In genomic region chr9:87662808-87663528, GRCh38 we compare ENCODE assay signal across 8 cellular contexts.
DNase-seq lines count a peak whose midpoint lies in the region; ATAC-seq and TF ChIP-seq lines count a peak whose summit lies in the region.

No MANE protein-coding gene starts in this region.

- no peak overlapping the region for H3K27ac ChIP-seq in mammary epithelial cell (ENCODE audit: insufficient read depth, low read depth, low read length)

- H3K4me3 ChIP-seq in mammary epithelial cell (replicated peaks in 1 of 3; ENCODE audit: insufficient read depth in 1 of 3, low read depth in 2 of 3, low read length in 3 of 3) = no peak overlapping the region

- CTCF ChIA-PET in mammary epithelial cell (lab: Charles Lee; ENCODE audit: low non-redundant PET) = interaction anchor here (0.6 to 1.0 kb wide), 6 partner anchors 240 to 1072 kb away, joined by 3 to 9 read pairs (median 5); no protein-coding TSS in a partner anchor

- no peaks in the 10 kb centered on the region for H3K79me2 ChIP-seq in mammary epithelial cell (ENCODE audit: insufficient read depth, low read length)

- no peaks in the 10 kb centered on the region for H3K27me3 ChIP-seq in mammary epithelial cell (ENCODE audit: insufficient read depth, low read length)

- dilution Hi-C loops in mammary epithelial cell (cut with HindIII; ENCODE audit: low sequenced_read_pairs) = no loop called here

- intact Hi-C loops in mammary epithelial cell (cut with micrococcal nuclease) = loop anchor here (1.0 to 5.0 kb wide), 6 partner anchors 165 to 1231 kb away; no protein-coding TSS in a partner anchor

- H3K4me1 Mint-ChIP-seq in T-helper 17 cell = peaks cover 3% of the 10 kb centered on the region

- H3K27ac Mint-ChIP-seq in T-helper 17 cell = no peak overlapping the region

- peak; percentile 96 for ATAC-seq in SK-N-SH treated with all-trans-retinoic acid at 6 μM for 48 hours
- ATAC-seq in T-helper 17 cell = no peak
- ATAC-seq in HG03354 (IDR thresholded peaks at IDR 0.05; ENCODE audit: poor library complexity, severe bottlenecking, unreplicated experiment) = no peak

- DNase-seq in GM04503 (ENCODE audit: low read depth) (peak; percentile 37), HuH-7.5 (ENCODE audit: low spot score) (peak; percentile 87), mammary epithelial cell (peak; percentile 78), kidney glomerular epithelial cell (lab: John Stamatoyannopoulos, UW) (peak; percentile 84), T-helper 17 cell (no peak)
- peak; percentile 19 for DNase-seq in stimulated activated CD4-positive, alpha-beta T cell treated with anti-CD3 and anti-CD28 coated beads, Interleukin-2, amount 100 ng/mL, for 4 hours (ENCODE audit: low read depth)

- no peak overlapping the region for H3K4me3 Mint-ChIP-seq in T-helper 17 cell

- H3K4me1 ChIP-seq in mammary epithelial cell (ENCODE audit: insufficient read depth, low read length) = no peaks in the 10 kb centered on the region

- peak; percentile 84 to 92 for TF ChIP-seq CTCF in mammary epithelial cell (conservative IDR thresholded peaks at IDR 0.05 in 1 of 2, IDR thresholded peaks at IDR 0.05 in 1 of 2; ENCODE audit: extremely low read depth in 1 of 2, insufficient read depth in 1 of 2, low read depth in 1 of 2, low read length in 2 of 2)

- H3K36me3 Mint-ChIP-seq in T-helper 17 cell (ENCODE audit: low read depth) = peaks cover 5% of the 10 kb centered on the region

- in situ Hi-C loops in mammary epithelial cell (cut with MboI; ENCODE audit: low sequenced_read_pairs in 2 of 2) = loop anchor here (5.0 to 25.0 kb wide), 5 partner anchors 326 to 1226 kb away; partner anchors contain the start of gene GAS1 (in 1 of the 2)

- H3K9me3 ChIP-seq in mammary epithelial cell (replicated peaks; ENCODE audit: insufficient read depth, low read length) (peaks cover 9% of the 10 kb centered on the region), T-helper 17 cell (ENCODE audit: control insufficient read depth, low read length, poor library complexity, severe bottlenecking) (no peaks in the 10 kb centered on the region)

- H3K9ac ChIP-seq in mammary epithelial cell (ENCODE audit: insufficient read depth, low read length) = no peak overlapping the region

- no TSS peak for BruUV-seq in mammary epithelial cell (replicated peaks; lab: Mats Ljungman, UMichigan)

- WGBS in mammary epithelial cell (ENCODE audit: low coverage, missing lambda C conversion rate) = 49% methylated on average over 11 of the region's 11 CpGs

- no peak overlapping the region for H2AFZ ChIP-seq in mammary epithelial cell (ENCODE audit: low read depth, low read length)

- peaks cover 38% of the 10 kb centered on the region for H3K27me3 Mint-ChIP-seq in T-helper 17 cell

- no peak overlapping the region for H3K4me2 ChIP-seq in mammary epithelial cell (ENCODE audit: insufficient read depth, low read depth, low read length)

- H3K36me3 ChIP-seq in mammary epithelial cell (ENCODE audit: insufficient read depth, low read length) = no peaks in the 10 kb centered on the region

- H4K20me1 ChIP-seq in mammary epithelial cell (ENCODE audit: insufficient read depth, low read length) = no peaks in the 10 kb centered on the region

TF ChIP-seq in SK-N-SH treated with all-trans-retinoic acid at 6 μM for 48 hours, 23 proteins besides CTCF, POLR2A, EP300 and RAD21:
- TF ChIP-seq ISL1 (CRISPR knock-in tag; IDR thresholded peaks at IDR 0.05) = no peak
- TF ChIP-seq GLIS3 (CRISPR knock-in tag; IDR thresholded peaks at IDR 0.05) = peak; percentile 30; the same call in 1 of the 2 replicates
- no peak for TF ChIP-seq TSHZ2 (CRISPR knock-in tag; IDR thresholded peaks at IDR 0.05)
- TF ChIP-seq CSDC2 (CRISPR knock-in tag; IDR thresholded peaks at IDR 0.05) = 0 out of 2 replicates have a peak, but pooled peaks have one; percentile 37
- TF ChIP-seq CREB5 (CRISPR knock-in tag; IDR thresholded peaks at IDR 0.05; ENCODE audit: low read depth) = no peak

Comparison
In these comparisons a context has a peak if more than half of its experiments do, and no peak if none do; other contexts are left out.
1. DNase-seq: peak in GM04503 (single experiment), HuH-7.5 (single experiment), mammary epithelial cell (single experiment), kidney glomerular epithelial cell (single experiment) and stimulated activated CD4-positive, alpha-beta T cell treated with anti-CD3 and anti-CD28 coated beads, Interleukin-2, amount 100 ng/mL, for 4 hours (single experiment); none in T-helper 17 cell (0 of 3).